ENCODE assay signal across 8 cellular contexts in the genomic region with DNA sequence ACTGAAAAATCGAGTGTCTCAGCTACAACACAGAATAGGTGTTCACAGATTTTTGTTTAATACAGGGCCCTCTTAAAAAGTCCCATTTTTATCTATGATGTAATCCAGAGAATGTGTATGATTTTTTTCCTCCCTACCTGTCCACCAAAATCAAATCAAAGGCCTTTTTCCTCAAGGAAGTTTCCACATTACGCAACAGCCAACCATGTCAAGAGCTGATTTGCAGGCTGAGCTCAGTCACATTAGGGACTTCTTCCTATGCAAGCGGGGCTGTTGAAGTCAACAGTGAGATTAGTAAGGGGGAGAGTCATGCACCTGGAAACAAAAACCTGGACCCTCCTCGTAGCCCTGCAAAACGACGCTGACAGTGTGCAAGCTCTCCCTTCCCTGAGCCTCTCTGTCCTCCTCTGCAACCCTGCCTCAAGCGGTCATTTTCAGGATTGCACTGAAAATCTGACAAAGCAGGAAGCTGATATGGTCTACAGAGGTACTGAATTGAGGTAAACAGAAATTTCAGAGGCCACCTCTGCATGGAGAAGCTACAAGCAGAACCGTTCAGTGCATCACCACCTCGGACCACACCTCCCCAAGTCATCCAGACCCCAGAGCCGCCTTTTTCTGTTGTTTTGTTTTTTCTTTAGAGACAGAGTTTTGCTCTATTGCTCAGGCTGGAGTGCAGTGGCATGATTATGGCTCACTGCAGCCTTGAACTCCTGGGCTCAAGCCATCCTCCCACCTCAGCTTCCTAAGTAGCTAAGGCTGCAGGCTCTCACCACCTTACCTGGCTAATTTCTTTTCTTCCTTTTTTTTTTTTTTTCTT. TPM values are rescaled to one million over a fixed set of nuclear protein-coding genes. Genes with fewer than 3 reads are reported as not detected.
A peak's percentile ranks its signal among the peaks of the same experiment; 100 is the strongest.
DNase-seq lines count a peak whose midpoint lies in the region; ATAC-seq and TF ChIP-seq lines count a peak whose summit lies in the region.

No MANE protein-coding gene starts in this region.

- H3K4me3 Mint-ChIP-seq in CD4-positive, alpha-beta T cell, result no peak overlapping the region
- no peak overlapping the region for H3K4me3 Mint-ChIP-seq in natural killer cell treated with Interleukin-12 subunit alpha and Interleukin-12 subunit beta and Interleukin-15 and Interleukin-18, amount 100 ng/mL, for 72 hours

- H3K27me3 Mint-ChIP-seq in CD4-positive, alpha-beta T cell, result peaks cover 4% of the 10 kb centered on the region
- peaks cover 11 to 18% of the 10 kb centered on the region in 2 donors for H3K27me3 Mint-ChIP-seq in natural killer cell treated with Interleukin-12 subunit alpha and Interleukin-12 subunit beta and Interleukin-15 and Interleukin-18, amount 100 ng/mL, for 72 hours

- H3K4me1 ChIP-seq in effector memory CD4-positive, alpha-beta T cell (ENCODE audit: control insufficient read depth, insufficient read depth, low read length, poor library complexity, severe bottlenecking), result peaks cover 6% of the 10 kb centered on the region
- peaks cover 0 to 9% (median 0%) of the 10 kb centered on the region in 4 donors for H3K4me1 ChIP-seq in tibial nerve

- intact Hi-C loops in CD4-positive, alpha-beta T cell (cut with DNase I, micrococcal nuclease), result loop anchor here in 1 of 2 experiments (1.0 kb wide), 1 partner anchor 16 kb away; no protein-coding TSS in a partner anchor

- no peaks in the 10 kb centered on the region for H3K36me3 Mint-ChIP-seq in CD4-positive, alpha-beta T cell (ENCODE audit: low read depth)
- H3K36me3 Mint-ChIP-seq in natural killer cell treated with Interleukin-12 subunit alpha and Interleukin-12 subunit beta and Interleukin-15 and Interleukin-18, amount 100 ng/mL, for 72 hours, result no peaks in the 10 kb centered on the region

- ATAC-seq in CD4-positive, alpha-beta T cell (ENCODE audit: poor library complexity), result peak; percentile 99
- ATAC-seq in GM19035 (IDR thresholded peaks at IDR 0.05; ENCODE audit: unreplicated experiment) (peak; percentile 99), HG03135 (IDR thresholded peaks at IDR 0.05; ENCODE audit: unreplicated experiment) (peak; percentile 99)
- ATAC-seq in natural killer cell treated with Interleukin-12 subunit alpha and Interleukin-12 subunit beta and Interleukin-15 and Interleukin-18, amount 100 ng/mL, for 72 hours, result peak; percentile 86 to 89

- H3K9me3 ChIP-seq in CD4-positive, alpha-beta T cell (ENCODE audit: control insufficient read depth, low read length), result no peaks in the 10 kb centered on the region
- H3K9me3 ChIP-seq in effector memory CD4-positive, alpha-beta T cell (ENCODE audit: control insufficient read depth, low read length), result no peaks in the 10 kb centered on the region
- peaks cover 0 to 5% (median 0%) of the 10 kb centered on the region in 4 donors for H3K9me3 ChIP-seq in tibial nerve

- H3K27ac Mint-ChIP-seq in CD4-positive, alpha-beta T cell, result no peak overlapping the region
- no peak overlapping the region for H3K27ac Mint-ChIP-seq in natural killer cell treated with Interleukin-12 subunit alpha and Interleukin-12 subunit beta and Interleukin-15 and Interleukin-18, amount 100 ng/mL, for 72 hours

- no peak overlapping the region for H3K27ac ChIP-seq in CD4-positive, alpha-beta T cell (ENCODE audit: low read depth, low read length)
- no peak overlapping the region for H3K27ac ChIP-seq in effector memory CD4-positive, alpha-beta T cell (ENCODE audit: insufficient read depth, low read length, poor library complexity, severe bottlenecking)
- no peak overlapping the region for H3K27ac ChIP-seq in tibial nerve

- TF ChIP-seq CTCF in CD4-positive, alpha-beta T cell (IDR thresholded peaks at IDR 0.05), result peak; percentile 83
- peak; percentile 49 to 67 (median 60) for TF ChIP-seq CTCF in tibial nerve (IDR thresholded peaks at IDR 0.05)

- no peak overlapping the region for H3K4me3 ChIP-seq in effector memory CD4-positive, alpha-beta T cell (ENCODE audit: insufficient read depth, low read depth, low read length, poor library complexity, severe bottlenecking)
- H3K4me3 ChIP-seq in tibial nerve, result no peak overlapping the region

- H3K9me3 Mint-ChIP-seq in CD4-positive, alpha-beta T cell, result no peaks in the 10 kb centered on the region
- no peaks in the 10 kb centered on the region for H3K9me3 Mint-ChIP-seq in natural killer cell treated with Interleukin-12 subunit alpha and Interleukin-12 subunit beta and Interleukin-15 and Interleukin-18, amount 100 ng/mL, for 72 hours

- H3K4me1 Mint-ChIP-seq in CD4-positive, alpha-beta T cell (ENCODE audit: low read depth), result peaks cover 6% of the 10 kb centered on the region
- peaks cover 5 to 6% of the 10 kb centered on the region in 2 donors for H3K4me1 Mint-ChIP-seq in natural killer cell treated with Interleukin-12 subunit alpha and Interleukin-12 subunit beta and Interleukin-15 and Interleukin-18, amount 100 ng/mL, for 72 hours (ENCODE audit: low read depth in 2 of 2)

- WGBS in tibial nerve, 2 donors, result 20 to 22% methylated on average over 10 of the region's 10 CpGs

- no peak for TF ChIP-seq EP300 in tibial nerve (IDR thresholded peaks at IDR 0.05)

- no peaks in the 10 kb centered on the region for H3K36me3 ChIP-seq in effector memory CD4-positive, alpha-beta T cell (ENCODE audit: control insufficient read depth, insufficient read depth, low read length)
- no peaks in the 10 kb centered on the region for H3K36me3 ChIP-seq in tibial nerve

- DNase-seq in CD4-positive, alpha-beta T cell, result peak; percentile 38 to 66 (median 54)
- DNase-seq in NCI-H526 (lab: John Stamatoyannopoulos, UW) (peak; percentile 83 to 90), tibial nerve (ENCODE audit: low spot score in 2 of 2) (peak in 1 of 2 donors; percentile 71)
- peak; percentile 69 to 80 for DNase-seq in activated CD4-positive, alpha-beta T cell treated with anti-CD3 and anti-CD28 coated beads, Interleukin-2, amount 50 U/mL, for 48 hours
- DNase-seq in effector memory CD4-positive, alpha-beta T cell, result peak in 2 of 3 donors; percentile 15 to 26
- no peak for DNase-seq in natural killer cell treated with Interleukin-12 subunit alpha and Interleukin-12 subunit beta and Interleukin-15 and Interleukin-18, amount 100 ng/mL, for 72 hours (ENCODE audit: low spot score)

- POLR2A ChIA-PET in CD4-positive, alpha-beta T cell (lab: Charles Lee), result interaction anchor here (1.0 to 2.6 kb wide), 5 partner anchors 14 to 56 kb away, joined by 3 to 31 read pairs (median 5); partner anchors contain the start of gene SFXN1

- no peak for TF ChIP-seq POLR2A in tibial nerve (IDR thresholded peaks at IDR 0.05)

- no peaks in the 10 kb centered on the region for H3K27me3 ChIP-seq in CD4-positive, alpha-beta T cell (ENCODE audit: control insufficient read depth, insufficient read depth, low read length)
- no peaks in the 10 kb centered on the region for H3K27me3 ChIP-seq in effector memory CD4-positive, alpha-beta T cell (replicated peaks; ENCODE audit: control insufficient read depth, insufficient read depth, low read length, poor library complexity, severe bottlenecking)
- no peaks in the 10 kb centered on the region for H3K27me3 ChIP-seq in tibial nerve

- CTCF ChIA-PET in CD4-positive, alpha-beta T cell (lab: Charles Lee), result interaction anchor here (0.6 to 3.0 kb wide), 15 partner anchors 11 to 69 kb away, joined by 3 to 16 read pairs (median 5); partner anchors contain the start of gene SFXN1

RNA-seq across cellular contexts. Expression of gene SFXN1, which starts 13.7 kb away (rescaled TPM):
- total RNA-seq in CD4-positive, alpha-beta T cell, result 100 to 1,000 TPM; 133 to 138 TPM
- 100 to 1,000 TPM; 185 to 225 TPM for total RNA-seq in natural killer cell treated with Interleukin-12 subunit alpha and Interleukin-12 subunit beta and Interleukin-15 and Interleukin-18, amount 100 ng/mL, for 72 hours
- 10 to 100 TPM; 14.4 to 26.9 (median 19.0) TPM for total RNA-seq in tibial nerve

RNA-seq across cellular contexts. Expression of gene DRD1, which starts 20.6 kb away (rescaled TPM):
- total RNA-seq in CD4-positive, alpha-beta T cell, result not detected
- not detected for total RNA-seq in natural killer cell treated with Interleukin-12 subunit alpha and Interleukin-12 subunit beta and Interleukin-15 and Interleukin-18, amount 100 ng/mL, for 72 hours
- total RNA-seq in tibial nerve, result under 1 TPM in 1 of 4 donors, not detected in 3; 0.21 TPM

Comparison
In these comparisons a context has a peak if more than half of its experiments do, and no peak if none do; other contexts are left out.
1. RNA of gene SFXN1, which starts 13.7 kb away (total RNA-seq): 185 to 225 TPM in natural killer cell treated with Interleukin-12 subunit alpha and Interleukin-12 subunit beta and Interleukin-15 and Interleukin-18, amount 100 ng/mL, for 72 hours and 133 to 138 TPM in CD4-positive, alpha-beta T cell; 14.4 to 26.9 TPM in tibial nerve; every median in the first group is over 4 times any median in the second.
2. Peak in every context shown above with its lines, with median percentiles within 50 percentile points of each other: ATAC-seq.